In the genomic region with DNA sequence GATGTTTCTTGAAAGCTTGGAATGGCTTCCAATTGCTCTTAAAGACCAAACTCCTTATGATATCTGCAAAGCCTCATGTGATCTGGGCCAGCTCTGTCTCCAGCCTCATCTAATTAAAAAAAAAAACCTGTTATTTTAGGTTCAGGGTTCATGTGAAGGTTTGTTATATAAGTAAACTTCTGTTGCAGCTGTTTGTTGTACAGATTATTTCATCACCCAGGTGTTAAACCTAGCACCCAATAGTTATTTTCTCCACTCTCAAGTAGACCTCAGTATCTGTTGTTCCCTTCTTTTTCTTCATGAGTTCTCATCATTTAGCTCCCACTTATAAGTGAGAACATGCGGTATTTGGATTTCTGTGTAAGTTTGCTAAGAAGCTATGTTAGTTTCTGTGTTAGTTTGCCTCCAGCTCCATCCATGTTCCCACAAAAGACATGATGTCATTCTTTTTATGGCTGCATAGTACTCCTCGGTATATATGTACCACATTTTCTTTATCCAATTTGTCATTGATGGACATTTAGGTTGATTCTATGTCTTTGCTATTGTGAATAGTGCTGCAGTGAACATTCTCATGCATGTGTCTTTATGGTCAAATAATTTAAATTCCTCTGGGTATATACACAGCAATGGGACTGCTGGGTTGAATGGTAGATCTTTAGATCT, we compare ENCODE assay signal across 8 cellular contexts.
"Had no signal": no experiment of that assay in that cellular context is flagged by ENCODE, and none has a peak within 500 bp of the region (broad histone marks: within the 10 kb centered on the region; RNA-seq: fewer than 3 reads in every experiment).

No MANE protein-coding gene starts in this region.

- ATAC-seq: GM23338 had no signal

- H3K4me2 ChIP-seq: GM23338, KMS-11 had no signal

- H2AFZ ChIP-seq: GM23338 had no signal

- DNase-seq: H9, HCEC 1CT, HFFc6, Karpas-422, KBM-7 had no signal

- H3K4me3 ChIP-seq: GM23338 had no signal

- H3K9ac ChIP-seq: KMS-11 had no signal

- H3K27ac ChIP-seq: HL-60, KMS-11 had no signal
